ENCODE assay signal across 9 cellular contexts in genomic region chr14:69288001-69288771, GRCh38. TPM values are rescaled to one million over a fixed set of nuclear protein-coding genes. Genes with fewer than 3 reads are reported as not detected.
DNase-seq lines count a peak whose midpoint lies in the region; ATAC-seq and TF ChIP-seq lines count a peak whose summit lies in the region.
"Had no signal": no experiment of that assay in that cellular context is flagged by ENCODE, and none has a peak within 500 bp of the region (broad histone marks: within the 10 kb centered on the region; RNA-seq: fewer than 3 reads in every experiment).

No MANE protein-coding gene starts in this region.

- no peaks in the 10 kb centered on the region for H3K4me1 ChIP-seq in OCI-LY7 (ENCODE audit: insufficient read depth, low read length, poor library complexity, severe bottlenecking)
- peaks cover 3% of the 10 kb centered on the region for H3K4me1 ChIP-seq in fibroblast of lung (ENCODE audit: control insufficient read depth, extremely low read depth, insufficient read depth, low read length)
- H3K4me1 ChIP-seq in ovary (ENCODE audit: insufficient read depth): peaks cover 10% of the 10 kb centered on the region
- no peaks in the 10 kb centered on the region for H3K4me1 ChIP-seq in Karpas-422 (ENCODE audit: low read length)

- H3K9ac ChIP-seq in fibroblast of lung (ENCODE audit: insufficient read depth, low read length) (no peak overlapping the region), Karpas-422 (ENCODE audit: low read length) (no peak overlapping the region)

- H3K4me3 ChIP-seq in OCI-LY7 (ENCODE audit: low read depth, low read length, poor library complexity, severe bottlenecking): no peak overlapping the region
- H3K4me3 ChIP-seq in fibroblast of lung (replicated peaks in 1 of 4; ENCODE audit: control extremely low read depth in 1 of 4, insufficient read depth in 1 of 4, low read depth in 3 of 4, low read length in 4 of 4): no peak overlapping the region
- H3K4me3 ChIP-seq in ovary: no peak overlapping the region
- H3K4me3 ChIP-seq in Karpas-422 (ENCODE audit: low read length): no peak overlapping the region

- POLR2A ChIA-PET in OCI-LY7 (lab: Charles Lee): no interaction called here

- ATAC-seq in HG03521 (IDR thresholded peaks at IDR 0.05; ENCODE audit: unreplicated experiment): no peak
- ATAC-seq: activated naive CD4-positive, alpha-beta T cell treated with anti-CD3 and anti-CD28 coated beads, Interleukin-2, amount 50 U/mL, for 72 hours had no signal

- no TSS peak for BruUV-seq in OCI-LY7 (replicated peaks; lab: Mats Ljungman, UMichigan)

- no peaks in the 10 kb centered on the region for H3K27me3 ChIP-seq in fibroblast of lung (ENCODE audit: control insufficient read depth, insufficient read depth, low read length)
- H3K27me3 ChIP-seq in ovary: no peaks in the 10 kb centered on the region
- H3K27me3 ChIP-seq in Karpas-422 (ENCODE audit: low read length): no peaks in the 10 kb centered on the region

- H3K79me2 ChIP-seq in OCI-LY7 (ENCODE audit: insufficient read depth, low read depth, low read length) (no peaks in the 10 kb centered on the region), fibroblast of lung (ENCODE audit: control insufficient read depth, insufficient read depth, low read length) (no peaks in the 10 kb centered on the region), Karpas-422 (ENCODE audit: low read length) (no peaks in the 10 kb centered on the region)

- TF ChIP-seq CTCF in OCI-LY7 (conservative IDR thresholded peaks at IDR 0.05; ENCODE audit: low read length) (0 out of 2 replicates have a peak, but pooled peaks have one; percentile 27), fibroblast of lung (conservative IDR thresholded peaks at IDR 0.05 in 1 of 2, IDR thresholded peaks at IDR 0.05 in 1 of 2; ENCODE audit: low read depth in 1 of 2, low read length in 2 of 2) (peak; percentile 44 to 63), ovary (IDR thresholded peaks at IDR 0.05) (peak in 1 of 3 donors; percentile 13)

- DNase-seq in DMS79 treated with DMSO at 0.1 percent for 48 hours (lab: John Stamatoyannopoulos, UW): peak; percentile 79
- DNase-seq in OCI-LY7 (ENCODE audit: low spot score): no peak
- peak; percentile 49 to 75 for DNase-seq in fibroblast of lung (ENCODE audit: low read depth in 2 of 2)
- peak; percentile 53 to 73 (median 66) for DNase-seq in ovary
- DNase-seq in NCI-H345 treated with DMSO at 0.1 percent for 48 hours (lab: John Stamatoyannopoulos, UW; ENCODE audit: unreplicated experiment): no peak
- DNase-seq in NCI-H1436 treated with DMSO at 0.1 percent for 48 hours (lab: John Stamatoyannopoulos, UW): no peak
- DNase-seq in Karpas-422: no peak

- H2AFZ ChIP-seq in OCI-LY7 (ENCODE audit: low read length) (no peak overlapping the region), fibroblast of lung (ENCODE audit: low read length) (no peak overlapping the region), Karpas-422 (ENCODE audit: low read length) (no peak overlapping the region)

- H3K36me3 ChIP-seq in OCI-LY7 (ENCODE audit: insufficient read depth, low read length) (no peaks in the 10 kb centered on the region), fibroblast of lung (ENCODE audit: control insufficient read depth, insufficient read depth, low read length) (no peaks in the 10 kb centered on the region), ovary (no peaks in the 10 kb centered on the region), Karpas-422 (ENCODE audit: insufficient read depth, low read length) (no peaks in the 10 kb centered on the region)

- WGBS in ovary, 3 donors: 30 to 33% (median 31%) methylated on average over 8 of the region's 8 CpGs

- H3K9me3 ChIP-seq in OCI-LY7 (ENCODE audit: low read length) (no peaks in the 10 kb centered on the region), fibroblast of lung (ENCODE audit: control insufficient read depth, insufficient read depth, low read depth, low read length) (no peaks in the 10 kb centered on the region), ovary (no peaks in the 10 kb centered on the region), Karpas-422 (ENCODE audit: low read length) (no peaks in the 10 kb centered on the region)

- no peak for TF ChIP-seq EP300 in ovary (IDR thresholded peaks at IDR 0.05)

- intact Hi-C loops in OCI-LY7 (cut with micrococcal nuclease; ENCODE audit: unreplicated experiment): no loop called here
- intact Hi-C loops in ovary (cut with DNase I): no loop called here

- no peaks in the 10 kb centered on the region for H3K9me2 ChIP-seq in OCI-LY7 (ENCODE audit: insufficient read depth, low read length)
- H3K9me2 ChIP-seq in Karpas-422 (replicated peaks; ENCODE audit: insufficient read depth, low read length): no peaks in the 10 kb centered on the region

- CTCF ChIA-PET in OCI-LY7 (lab: Charles Lee; ENCODE audit: unreplicated experiment): interaction anchor here (0.9 kb wide), 1 partner anchor 10 kb away, joined by 4 read pairs; no protein-coding TSS in a partner anchor

- H3K4me2 ChIP-seq in OCI-LY7 (ENCODE audit: low read length) (no peak overlapping the region), fibroblast of lung (ENCODE audit: extremely low read depth, insufficient read depth, low read length) (peak overlapping the region; percentile 18), Karpas-422 (ENCODE audit: low read depth, low read length, poor library complexity, severe bottlenecking) (no peak overlapping the region)

- H3K27ac ChIP-seq in OCI-LY7 (ENCODE audit: low read depth, low read length, poor library complexity, severe bottlenecking) (no peak overlapping the region), fibroblast of lung (ENCODE audit: insufficient read depth, low read length) (no peak overlapping the region), ovary (peak overlapping the region in 1 of 2 donors; percentile 34), Karpas-422 (ENCODE audit: low read length) (no peak overlapping the region)

- TF ChIP-seq POLR2A in ovary (IDR thresholded peaks at IDR 0.05): no peak

- H4K20me1 ChIP-seq in OCI-LY7 (ENCODE audit: insufficient read depth, low read length) (no peaks in the 10 kb centered on the region), fibroblast of lung (ENCODE audit: control insufficient read depth, extremely low read depth, insufficient read depth, low read length) (no peaks in the 10 kb centered on the region), Karpas-422 (ENCODE audit: insufficient read depth, low read depth, low read length) (no peaks in the 10 kb centered on the region)

RNA-seq across cellular contexts. Expression of gene GALNT16, which starts 28.2 kb away (rescaled TPM):
- total RNA-seq in OCI-LY7 (2014; rRNA removed; shearing (Covaris generic)): 0.05 and 0.09 TPM in 2 replicates
- total RNA-seq in OCI-LY7 (2022) (0.30 TPM in 1 of 2 replicates, not detected in the other), fibroblast of lung (8.5 and 9.6 TPM in 2 replicates), ovary (1 to 10 TPM in 5 of 7 donors, under 1 TPM in 2; 0.36 to 3.6 (median 2.0) TPM)
- polyA plus RNA-seq in fibroblast of lung (8.1 and 27.7 TPM in 2 replicates), ovary (1 to 10 TPM; 1.3 to 5.3 TPM)
- 8.0 and 24.0 TPM in 2 replicates for polyA plus RNA-seq in fibroblast of lung (2012)
- polyA minus RNA-seq in fibroblast of lung (ENCODE audit: low replicate concordance): 10.7 and 32.2 TPM in 2 replicates
- 0.15 TPM in 1 of 2 replicates, not detected in the other for total RNA-seq in Karpas-422 (2014; rRNA removed; shearing (Covaris generic); ENCODE audit: low replicate concordance)

Comparison
In these comparisons a context has a peak if more than half of its experiments do, and no peak if none do; other contexts are left out.
1. DNase-seq: peak in DMS79 treated with DMSO at 0.1 percent for 48 hours (single experiment), fibroblast of lung (2 of 2) and ovary (5 of 5); none in OCI-LY7 (single experiment), NCI-H345 treated with DMSO at 0.1 percent for 48 hours (single experiment), NCI-H1436 treated with DMSO at 0.1 percent for 48 hours (single experiment) and Karpas-422 (single experiment).